In genomic region chr2:69581774-69582581, GRCh38 we compare ENCODE assay signal across 8 cellular contexts.
DNase-seq lines count a peak whose midpoint lies in the region; ATAC-seq and TF ChIP-seq lines count a peak whose summit lies in the region.

No MANE protein-coding gene starts in this region.

- H3K4me1 Mint-ChIP-seq in CD14-positive monocyte, result peaks cover 81% of the 10 kb centered on the region
- H3K4me1 Mint-ChIP-seq in activated CD8-positive, alpha-beta T cell treated with anti-CD3 and anti-CD28 coated beads for 36 hours (ENCODE audit: low read depth), result peaks cover 89% of the 10 kb centered on the region

- intact Hi-C loops in CD14-positive monocyte (cut with micrococcal nuclease) (loop anchor here in 1 of 2 donors (2.0 to 5.0 kb wide), 2 partner anchors 40 to 59 kb away; no protein-coding TSS in a partner anchor), aorta (cut with DNase I) (loop anchor here in 1 of 2 donors (10.0 kb wide), 1 partner anchor 243 kb away; the partner anchor contains the start of gene GMCL1)
- intact Hi-C loops in activated CD8-positive, alpha-beta T cell treated with anti-CD3 and anti-CD28 coated beads for 36 hours (cut with micrococcal nuclease), result loop anchor here (2.0 to 5.0 kb wide), 2 partner anchors 25 to 60 kb away; partner anchors contain the start of gene AAK1

- peaks cover 3 to 15% of the 10 kb centered on the region in 2 donors for H3K36me3 Mint-ChIP-seq in CD14-positive monocyte
- H3K36me3 Mint-ChIP-seq in activated CD8-positive, alpha-beta T cell treated with anti-CD3 and anti-CD28 coated beads for 36 hours (ENCODE audit: low read depth), result peaks cover 29% of the 10 kb centered on the region

- peaks cover 0 to 2% of the 10 kb centered on the region in 2 donors for H3K4me1 ChIP-seq in aorta (ENCODE audit: control insufficient read depth in 1 of 2, insufficient read depth in 2 of 2, low read length in 2 of 2)

- no peak overlapping the region for H3K27ac ChIP-seq in aorta (ENCODE audit: low read depth in 1 of 2, low read length in 2 of 2)

- WGBS in aorta, 2 donors, result 63 to 75% methylated on average over 14 of the region's 14 CpGs

- POLR2A ChIA-PET in activated CD8-positive, alpha-beta T cell treated with anti-CD3 and anti-CD28 coated beads for 36 hours (lab: Charles Lee), result interaction anchor here (0.6 to 3.5 kb wide), 11 partner anchors 9 to 63 kb away, joined by 3 to 9 read pairs (median 3); no protein-coding TSS in a partner anchor
- POLR2A ChIA-PET in HEK293T (lab: Yijun Ruan, JAX), result interaction anchor here (1.1 kb wide), 1 partner anchor 110 kb away, joined by 3 read pairs; no protein-coding TSS in a partner anchor

- peaks cover 0 to 2% (median 0%) of the 10 kb centered on the region in 3 donors for H3K27me3 Mint-ChIP-seq in CD14-positive monocyte (ENCODE audit: low read depth in 3 of 3)
- no peaks in the 10 kb centered on the region for H3K27me3 Mint-ChIP-seq in activated CD8-positive, alpha-beta T cell treated with anti-CD3 and anti-CD28 coated beads for 36 hours

- DNase-seq in CD14-positive monocyte (ENCODE audit: low spot score) (no peak), HK-2 (ENCODE audit: unreplicated experiment) (peak; percentile 68), left kidney (ENCODE audit: low read depth, low spot score) (peak; percentile 47), occipital lobe (lab: John Stamatoyannopoulos, UW) (no peak), aorta (no peak), DMS 273 treated with DMSO at 0.1 percent for 48 hours (lab: John Stamatoyannopoulos, UW) (no peak), HEK293T (ENCODE audit: extremely low spot score) (no peak)
- peak; percentile 55 for DNase-seq in activated CD8-positive, alpha-beta T cell treated with anti-CD3 and anti-CD28 coated beads for 36 hours

- no peaks in the 10 kb centered on the region for H3K27me3 ChIP-seq in aorta (ENCODE audit: control insufficient read depth in 1 of 2, insufficient read depth in 2 of 2, low read length in 1 of 2)

- peak overlapping the region; percentile 75 to 93 for H3K4me3 Mint-ChIP-seq in CD14-positive monocyte
- peak overlapping the region; percentile 66 for H3K4me3 Mint-ChIP-seq in activated CD8-positive, alpha-beta T cell treated with anti-CD3 and anti-CD28 coated beads for 36 hours

- H3K27ac Mint-ChIP-seq in CD14-positive monocyte, result peak overlapping the region; percentile 88 to 97 (median 93)
- H3K27ac Mint-ChIP-seq in activated CD8-positive, alpha-beta T cell treated with anti-CD3 and anti-CD28 coated beads for 36 hours, result peak overlapping the region; percentile 88

- H3K36me3 ChIP-seq in aorta (ENCODE audit: control insufficient read depth in 1 of 2, insufficient read depth in 2 of 2, low read length in 1 of 2), result no peaks in the 10 kb centered on the region

- peak; percentile 24 for ATAC-seq in activated CD8-positive, alpha-beta T cell treated with anti-CD3 and anti-CD28 coated beads for 36 hours
- ATAC-seq in aorta (ENCODE audit: low FRiP score), result no peak

- TF ChIP-seq CTCF in CD14-positive monocyte (IDR thresholded peaks at IDR 0.05), result no peak
- no peak for TF ChIP-seq CTCF in activated CD8-positive, alpha-beta T cell treated with anti-CD3 and anti-CD28 coated beads for 36 hours (IDR thresholded peaks at IDR 0.05)

- no peak overlapping the region for H3K4me3 ChIP-seq in aorta (ENCODE audit: low read length in 2 of 2)

- CTCF ChIA-PET in activated CD8-positive, alpha-beta T cell treated with anti-CD3 and anti-CD28 coated beads for 36 hours (lab: Charles Lee), result interaction anchor here (0.6 to 16.2 kb wide), 11 partner anchors 9 to 1305 kb away, joined by 3 to 187 read pairs (median 4); no protein-coding TSS in a partner anchor
- CTCF ChIA-PET in HEK293T (lab: Yijun Ruan, JAX), result interaction anchor here (0.6 to 0.7 kb wide), 2 partner anchors 20 to 254 kb away, joined by 3 to 5 read pairs; no protein-coding TSS in a partner anchor

- H3K9me3 Mint-ChIP-seq in CD14-positive monocyte, result no peaks in the 10 kb centered on the region
- no peaks in the 10 kb centered on the region for H3K9me3 Mint-ChIP-seq in activated CD8-positive, alpha-beta T cell treated with anti-CD3 and anti-CD28 coated beads for 36 hours

- no peaks in the 10 kb centered on the region for H3K9me3 ChIP-seq in aorta (ENCODE audit: control insufficient read depth, low read length)

TF ChIP-seq in HEK293T, 16 proteins besides CTCF, POLR2A, EP300 and RAD21:
- TF ChIP-seq ARNT (IDR thresholded peaks at IDR 0.05), result no peak
- no peak for TF ChIP-seq CTBP1 (IDR thresholded peaks at IDR 0.05; ENCODE audit: borderline replicate concordance)
- TF ChIP-seq FOXA1 (IDR thresholded peaks at IDR 0.05), result no peak
- TF ChIP-seq TARDBP (IDR thresholded peaks at IDR 0.05), result no peak
- no peak for TF ChIP-seq SP1 (IDR thresholded peaks at IDR 0.05)
- no peak for TF ChIP-seq FOXM1 (IDR thresholded peaks at IDR 0.05; ENCODE audit: borderline replicate concordance)
- no peak for TF ChIP-seq HDGF (IDR thresholded peaks at IDR 0.05; ENCODE audit: borderline replicate concordance)
- no peak for TF ChIP-seq LEF1 (IDR thresholded peaks at IDR 0.05; ENCODE audit: borderline replicate concordance)
- TF ChIP-seq BHLHE40 (IDR thresholded peaks at IDR 0.05; ENCODE audit: borderline replicate concordance), result no peak
- no peak for TF ChIP-seq ZNF384 (IDR thresholded peaks at IDR 0.05)
- TF ChIP-seq PKNOX1 (IDR thresholded peaks at IDR 0.05), result no peak
- TF ChIP-seq ELF4 (IDR thresholded peaks at IDR 0.05), result no peak
- no peak for TF ChIP-seq NFRKB (IDR thresholded peaks at IDR 0.05)

Comparison
In these comparisons a context has a peak if more than half of its experiments do, and no peak if none do; other contexts are left out.
1. DNase-seq: peak in HK-2 (single experiment), activated CD8-positive, alpha-beta T cell treated with anti-CD3 and anti-CD28 coated beads for 36 hours (single experiment) and left kidney (single experiment); none in CD14-positive monocyte (single experiment), occipital lobe (single experiment), aorta (0 of 2), DMS 273 treated with DMSO at 0.1 percent for 48 hours (single experiment) and HEK293T (single experiment).